ENCODE assay signal across 12 cellular contexts in the genomic region with DNA sequence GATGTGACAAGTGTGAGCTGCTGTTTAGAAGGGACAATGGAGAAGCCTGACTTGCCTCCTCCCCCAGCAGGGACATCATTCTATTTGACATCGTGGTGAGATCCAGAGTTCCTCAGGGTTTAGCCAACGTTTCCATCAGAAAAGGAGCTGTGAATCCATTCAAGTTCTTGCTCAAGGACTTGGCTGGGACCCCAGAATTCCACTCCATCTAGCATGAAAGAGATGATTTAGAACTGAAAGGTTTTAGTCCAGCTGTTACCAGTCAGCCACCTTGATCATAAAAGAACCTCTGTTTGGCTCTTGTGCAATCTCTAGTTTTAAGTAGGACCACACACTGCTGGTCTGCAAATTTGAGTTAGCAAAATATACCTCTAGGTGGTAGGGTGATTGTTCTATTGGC.
DNase-seq lines count a peak whose midpoint lies in the region; ATAC-seq and TF ChIP-seq lines count a peak whose summit lies in the region.
"Had no signal": no experiment of that assay in that cellular context is flagged by ENCODE, and none has a peak within 500 bp of the region (broad histone marks: within the 10 kb centered on the region; RNA-seq: fewer than 3 reads in every experiment).

No MANE protein-coding gene starts in this region.

- H3K36me3 Mint-ChIP-seq in nephron (ENCODE audit: low read depth), result peaks cover 14% of the 10 kb centered on the region

- POLR2A ChIA-PET in GM10248 (lab: Yijun Ruan, JAX), result no interaction called here

- DNase-seq in M059J (ENCODE audit: low read depth) (peak; percentile 47), epidermal melanocyte (ENCODE audit: insufficient read length, low spot score) (peak; percentile 70), GM10248 (ENCODE audit: extremely low spot score) (no peak), NK-92 (lab: John Stamatoyannopoulos, UW; ENCODE audit: unreplicated experiment) (no peak)
- DNase-seq: COR-L47; effector memory CD4-positive, alpha-beta T cell; stimulated activated naive CD8-positive, alpha-beta T cell treated with anti-CD3 and anti-CD28 coated beads, Interleukin-15, amount 100 ng/mL, for 72 hours had no signal

- peak overlapping the region; percentile 72; the same call in 1 of the 2 replicates for H3K27ac ChIP-seq in C4-2B

- H3K4me3 Mint-ChIP-seq in nephron, result peak overlapping the region in 1 of 3 experiments; percentile 67
- H3K4me3 Mint-ChIP-seq: stimulated activated naive CD8-positive, alpha-beta T cell treated with anti-CD3 and anti-CD28 coated beads, Interleukin-15, amount 100 ng/mL, for 72 hours had no signal

- H3K27me3 Mint-ChIP-seq in nephron (ENCODE audit: low read depth), result no peaks in the 10 kb centered on the region
- H3K27me3 Mint-ChIP-seq: stimulated activated naive CD8-positive, alpha-beta T cell treated with anti-CD3 and anti-CD28 coated beads, Interleukin-15, amount 100 ng/mL, for 72 hours had no signal

- peak overlapping the region; percentile 85 to 96 (median 94) for H3K27ac Mint-ChIP-seq in nephron
- H3K27ac Mint-ChIP-seq: stimulated activated naive CD8-positive, alpha-beta T cell treated with anti-CD3 and anti-CD28 coated beads, Interleukin-15, amount 100 ng/mL, for 72 hours had no signal

- peaks cover 2% of the 10 kb centered on the region for H3K9me3 Mint-ChIP-seq in nephron

- peaks cover 67% of the 10 kb centered on the region for H3K4me1 Mint-ChIP-seq in nephron
- H3K4me1 Mint-ChIP-seq: stimulated activated naive CD8-positive, alpha-beta T cell treated with anti-CD3 and anti-CD28 coated beads, Interleukin-15, amount 100 ng/mL, for 72 hours had no signal

- no peak for TF ChIP-seq CTCF in C4-2B (conservative IDR thresholded peaks at IDR 0.05)
- no peak for TF ChIP-seq CTCF in nephron (IDR thresholded peaks at IDR 0.05; ENCODE audit: unreplicated experiment in 3 of 3)
- no peak for TF ChIP-seq CTCF in GM10248 (IDR thresholded peaks at IDR 0.05; ENCODE audit: control extremely low read depth, extremely low read depth, low read depth, missing control alignments)

- CTCF ChIA-PET in GM10248 (lab: Yijun Ruan, JAX), result interaction anchor here (1.0 to 2.5 kb wide), 3 partner anchors 12 to 33 kb away, joined by 3 to 9 read pairs (median 3); no protein-coding TSS in a partner anchor

- no peak for ATAC-seq in GM19328 (IDR thresholded peaks at IDR 0.05; ENCODE audit: unreplicated experiment)
- ATAC-seq in GM21515 (IDR thresholded peaks at IDR 0.05; ENCODE audit: unreplicated experiment), result no peak
- ATAC-seq: mucosa of descending colon; stimulated activated naive CD8-positive, alpha-beta T cell treated with anti-CD3 and anti-CD28 coated beads, Interleukin-15, amount 100 ng/mL, for 72 hours had no signal

Comparison
In these comparisons a context has a peak if more than half of its experiments do, and no peak if none do; other contexts are left out.
1. DNase-seq: peak in M059J (single experiment) and epidermal melanocyte (single experiment); none in GM10248 (single experiment) and NK-92 (single experiment).